In genomic region chr5:127599847-127600246, GRCh38 we compare ENCODE assay signal across 23 cellular contexts. TPM values are rescaled to one million over a fixed set of nuclear protein-coding genes. Genes with fewer than 3 reads are reported as not detected.
"Had no signal": no experiment of that assay in that cellular context is flagged by ENCODE, and none has a peak within 500 bp of the region (broad histone marks: within the 10 kb centered on the region; RNA-seq: fewer than 3 reads in every experiment).

No MANE protein-coding gene starts in this region.

- H3K4me1 ChIP-seq: right atrium auricular region, tibial artery, upper lobe of left lung, vagina had no signal

- H3K4me3 ChIP-seq: coronary artery, gastrocnemius medialis, left ventricle myocardium inferior, lung, right atrium auricular region, smooth muscle cell, tibial artery, upper lobe of left lung, vagina had no signal

- ATAC-seq: gastrocnemius medialis; natural killer cell treated with Interleukin-12 subunit alpha and Interleukin-12 subunit beta and Interleukin-15 and Interleukin-18, amount 100 ng/mL, for 72 hours had no signal

- H3K36me3 ChIP-seq: gastrocnemius medialis, left ventricle myocardium inferior, neutrophil, right atrium auricular region, tibial artery, upper lobe of left lung, vagina had no signal

- H3K9me3 ChIP-seq: gastrocnemius medialis, left ventricle myocardium inferior, neutrophil, right atrium auricular region, tibial artery, upper lobe of left lung, vagina had no signal

- H3K27ac ChIP-seq: coronary artery, gastrocnemius medialis, left ventricle myocardium inferior, neutrophil, right atrium auricular region, tibial artery, upper lobe of left lung, vagina had no signal

- H3K27me3 ChIP-seq: gastrocnemius medialis, neutrophil, right atrium auricular region, tibial artery, upper lobe of left lung, vagina had no signal

- DNase-seq: effector CD8-positive, alpha-beta T cell; gastrocnemius medialis; glutamatergic neuron; immature natural killer cell; left ventricle myocardium inferior; mesenchymal stem cell; midbrain; stimulated activated CD4-positive, alpha-beta T cell treated with anti-CD3 and anti-CD28 coated beads, Interleukin-2, amount 100 ng/mL, for 48 hours; stimulated activated naive CD4-positive, alpha-beta T cell treated with Interleukin-2 at 50 U/mL for 16 hours; tibial artery; upper lobe of left lung had no signal

- FAIRE-seq: keratinocyte had no signal

RNA-seq across cellular contexts. Expression of gene CTXN3, which starts 49.0 kb away (rescaled TPM):
- total RNA-seq: chondrocyte; dermis microvascular lymphatic vessel endothelial cell; fibroblast of lung; left ventricle myocardium inferior; lung; natural killer cell treated with Interleukin-12 subunit alpha and Interleukin-12 subunit beta and Interleukin-15 and Interleukin-18, amount 100 ng/mL, for 72 hours; osteoblast; right atrium auricular region; smooth muscle cell; upper lobe of left lung; vagina had no signal
